ENCODE assay signal across 2 cellular contexts in the genomic region with DNA sequence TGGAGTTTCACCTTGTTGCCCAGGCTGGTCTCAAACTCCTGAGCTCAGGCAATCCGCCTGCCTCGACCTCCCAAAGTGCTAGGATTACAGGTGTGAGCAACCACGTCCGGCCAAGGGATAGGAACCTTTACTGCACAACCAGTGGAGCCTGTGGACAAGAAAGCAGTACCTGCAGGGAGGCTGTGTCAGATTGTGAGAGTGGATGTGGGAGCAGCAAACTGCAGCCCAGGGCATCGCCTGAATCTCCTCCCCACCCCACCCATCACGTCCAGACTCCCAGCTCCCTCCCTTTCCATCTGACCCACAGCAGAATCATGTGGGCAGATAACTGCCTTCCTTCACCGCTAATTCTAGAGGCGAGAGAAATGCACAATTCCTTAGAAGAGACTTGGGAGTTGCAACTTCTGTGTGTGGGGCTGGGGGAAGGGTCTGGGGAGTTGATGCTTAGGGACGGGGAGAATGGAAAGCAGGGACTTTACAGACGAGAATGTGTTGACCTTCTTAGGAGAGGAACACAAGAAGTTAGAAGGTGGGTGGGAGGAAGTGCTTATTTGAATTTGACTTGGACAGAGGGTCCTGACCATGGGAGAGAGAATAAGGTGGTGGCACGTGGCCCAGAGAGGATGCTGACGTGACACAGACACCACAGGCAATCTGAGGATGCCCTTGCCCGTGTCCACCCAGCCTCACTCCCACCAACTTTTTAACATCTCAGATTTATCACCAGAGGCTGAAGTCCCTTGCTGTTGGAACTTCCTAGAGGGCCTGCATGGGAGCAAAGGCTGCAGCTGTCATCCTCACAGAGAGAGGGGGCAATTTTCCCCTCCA.
TF ChIP-seq lines count a peak whose summit lies in the region.

No MANE protein-coding gene starts in this region.

TF ChIP-seq in liver, 16 proteins besides CTCF, POLR2A, EP300 and RAD21 (continued from another document):
- TF ChIP-seq, protein P1, sequence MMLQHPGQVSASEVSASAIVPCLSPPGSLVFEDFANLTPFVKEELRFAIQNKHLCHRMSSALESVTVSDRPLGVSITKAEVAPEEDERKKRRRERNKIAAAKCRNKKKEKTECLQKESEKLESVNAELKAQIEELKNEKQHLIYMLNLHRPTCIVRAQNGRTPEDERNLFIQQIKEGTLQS (IDR thresholded peaks at IDR 0.05), result no peak
- TF ChIP-seq YY1 (IDR thresholded peaks at IDR 0.05) (no peak), TAF1 (conservative IDR thresholded peaks at IDR 0.05) (no peak), EGR1 (IDR thresholded peaks at IDR 0.05; ENCODE audit: low read depth in 2 of 2) (no peak), HNF4A (conservative IDR thresholded peaks at IDR 0.05) (no peak), FOXA1 (IDR thresholded peaks at IDR 0.05) (no peak), GABPA (IDR thresholded peaks at IDR 0.05 in 1 of 2, conservative IDR thresholded peaks at IDR 0.05 in 1 of 2) (no peak), JUND (IDR thresholded peaks at IDR 0.05) (no peak), FOXA2 (IDR thresholded peaks at IDR 0.05) (no peak), SP1 (IDR thresholded peaks at IDR 0.05) (no peak), NR2F2 (IDR thresholded peaks at IDR 0.05) (no peak)
- TF ChIP-seq, protein P2, sequence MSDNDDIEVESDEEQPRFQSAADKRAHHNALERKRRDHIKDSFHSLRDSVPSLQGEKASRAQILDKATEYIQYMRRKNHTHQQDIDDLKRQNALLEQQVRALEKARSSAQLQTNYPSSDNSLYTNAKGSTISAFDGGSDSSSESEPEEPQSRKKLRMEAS (IDR thresholded peaks at IDR 0.05), result no peak
- TF ChIP-seq, protein P3, sequence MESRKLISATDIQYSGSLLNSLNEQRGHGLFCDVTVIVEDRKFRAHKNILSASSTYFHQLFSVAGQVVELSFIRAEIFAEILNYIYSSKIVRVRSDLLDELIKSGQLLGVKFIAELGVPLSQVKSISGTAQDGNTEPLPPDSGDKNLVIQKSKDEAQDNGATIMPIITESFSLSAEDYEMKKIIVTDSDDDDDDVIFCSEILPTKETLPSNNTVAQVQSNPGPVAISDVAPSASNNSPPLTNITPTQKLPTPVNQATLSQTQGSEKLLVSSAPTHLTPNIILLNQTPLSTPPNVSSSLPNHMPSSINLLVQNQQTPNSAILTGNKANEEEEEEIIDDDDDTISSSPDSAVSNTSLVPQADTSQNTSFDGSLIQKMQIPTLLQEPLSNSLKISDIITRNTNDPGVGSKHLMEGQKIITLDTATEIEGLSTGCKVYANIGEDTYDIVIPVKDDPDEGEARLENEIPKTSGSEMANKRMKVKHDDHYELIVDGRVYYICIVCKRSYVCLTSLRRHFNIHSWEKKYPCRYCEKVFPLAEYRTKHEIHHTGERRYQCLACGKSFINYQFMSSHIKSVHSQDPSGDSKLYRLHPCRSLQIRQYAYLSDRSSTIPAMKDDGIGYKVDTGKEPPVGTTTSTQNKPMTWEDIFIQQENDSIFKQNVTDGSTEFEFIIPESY (IDR thresholded peaks at IDR 0.05), result no peak
- TF ChIP-seq, protein P4, sequence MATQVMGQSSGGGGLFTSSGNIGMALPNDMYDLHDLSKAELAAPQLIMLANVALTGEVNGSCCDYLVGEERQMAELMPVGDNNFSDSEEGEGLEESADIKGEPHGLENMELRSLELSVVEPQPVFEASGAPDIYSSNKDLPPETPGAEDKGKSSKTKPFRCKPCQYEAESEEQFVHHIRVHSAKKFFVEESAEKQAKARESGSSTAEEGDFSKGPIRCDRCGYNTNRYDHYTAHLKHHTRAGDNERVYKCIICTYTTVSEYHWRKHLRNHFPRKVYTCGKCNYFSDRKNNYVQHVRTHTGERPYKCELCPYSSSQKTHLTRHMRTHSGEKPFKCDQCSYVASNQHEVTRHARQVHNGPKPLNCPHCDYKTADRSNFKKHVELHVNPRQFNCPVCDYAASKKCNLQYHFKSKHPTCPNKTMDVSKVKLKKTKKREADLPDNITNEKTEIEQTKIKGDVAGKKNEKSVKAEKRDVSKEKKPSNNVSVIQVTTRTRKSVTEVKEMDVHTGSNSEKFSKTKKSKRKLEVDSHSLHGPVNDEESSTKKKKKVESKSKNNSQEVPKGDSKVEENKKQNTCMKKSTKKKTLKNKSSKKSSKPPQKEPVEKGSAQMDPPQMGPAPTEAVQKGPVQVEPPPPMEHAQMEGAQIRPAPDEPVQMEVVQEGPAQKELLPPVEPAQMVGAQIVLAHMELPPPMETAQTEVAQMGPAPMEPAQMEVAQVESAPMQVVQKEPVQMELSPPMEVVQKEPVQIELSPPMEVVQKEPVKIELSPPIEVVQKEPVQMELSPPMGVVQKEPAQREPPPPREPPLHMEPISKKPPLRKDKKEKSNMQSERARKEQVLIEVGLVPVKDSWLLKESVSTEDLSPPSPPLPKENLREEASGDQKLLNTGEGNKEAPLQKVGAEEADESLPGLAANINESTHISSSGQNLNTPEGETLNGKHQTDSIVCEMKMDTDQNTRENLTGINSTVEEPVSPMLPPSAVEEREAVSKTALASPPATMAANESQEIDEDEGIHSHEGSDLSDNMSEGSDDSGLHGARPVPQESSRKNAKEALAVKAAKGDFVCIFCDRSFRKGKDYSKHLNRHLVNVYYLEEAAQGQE (IDR thresholded peaks at IDR 0.05), result no peak

TF ChIP-seq in HepG2, 621 proteins besides CTCF, POLR2A, EP300 and RAD21 (continued from another document):
- TF ChIP-seq, protein P5, sequence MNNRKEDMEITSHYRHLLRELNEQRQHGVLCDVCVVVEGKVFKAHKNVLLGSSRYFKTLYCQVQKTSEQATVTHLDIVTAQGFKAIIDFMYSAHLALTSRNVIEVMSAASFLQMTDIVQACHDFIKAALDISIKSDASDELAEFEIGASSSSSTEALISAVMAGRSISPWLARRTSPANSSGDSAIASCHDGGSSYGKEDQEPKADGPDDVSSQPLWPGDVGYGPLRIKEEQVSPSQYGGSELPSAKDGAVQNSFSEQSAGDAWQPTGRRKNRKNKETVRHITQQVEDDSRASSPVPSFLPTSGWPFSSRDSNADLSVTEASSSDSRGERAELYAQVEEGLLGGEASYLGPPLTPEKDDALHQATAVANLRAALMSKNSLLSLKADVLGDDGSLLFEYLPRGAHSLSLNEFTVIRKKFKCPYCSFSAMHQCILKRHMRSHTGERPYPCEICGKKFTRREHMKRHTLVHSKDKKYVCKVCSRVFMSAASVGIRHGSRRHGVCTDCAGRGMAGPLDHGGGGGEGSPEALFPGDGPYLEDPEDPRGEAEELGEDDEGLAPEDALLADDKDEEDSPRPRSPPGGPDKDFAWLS (CRISPR knock-in tag; IDR thresholded peaks at IDR 0.05; ENCODE audit: borderline replicate concordance), result no peak
- TF ChIP-seq THYN1 (CRISPR knock-in tag; IDR thresholded peaks at IDR 0.05; ENCODE audit: borderline replicate concordance, low read depth) (no peak), ZNF652 (CRISPR knock-in tag; IDR thresholded peaks at IDR 0.05; ENCODE audit: borderline replicate concordance, low read depth) (no peak), ZNF670 (CRISPR knock-in tag; IDR thresholded peaks at IDR 0.05; ENCODE audit: borderline replicate concordance) (no peak), MIER3 (CRISPR knock-in tag; IDR thresholded peaks at IDR 0.05; ENCODE audit: borderline replicate concordance) (no peak), NRL (CRISPR knock-in tag; IDR thresholded peaks at IDR 0.05; ENCODE audit: borderline replicate concordance) (no peak), ZNF230 (CRISPR knock-in tag; IDR thresholded peaks at IDR 0.05) (no peak), ZNF589 (CRISPR knock-in tag; conservative IDR thresholded peaks at IDR 0.05) (no peak), GPN1 (CRISPR knock-in tag; IDR thresholded peaks at IDR 0.05; ENCODE audit: borderline replicate concordance) (no peak), ZNF10 (CRISPR knock-in tag; IDR thresholded peaks at IDR 0.05; ENCODE audit: borderline replicate concordance, low read depth) (no peak), BHLHE40 (IDR thresholded peaks at IDR 0.05; ENCODE audit: low read length) (no peak), PCBP1 (IDR thresholded peaks at IDR 0.05; ENCODE audit: borderline replicate concordance, low read depth, low read length) (no peak)
- TF ChIP-seq, protein P6, sequence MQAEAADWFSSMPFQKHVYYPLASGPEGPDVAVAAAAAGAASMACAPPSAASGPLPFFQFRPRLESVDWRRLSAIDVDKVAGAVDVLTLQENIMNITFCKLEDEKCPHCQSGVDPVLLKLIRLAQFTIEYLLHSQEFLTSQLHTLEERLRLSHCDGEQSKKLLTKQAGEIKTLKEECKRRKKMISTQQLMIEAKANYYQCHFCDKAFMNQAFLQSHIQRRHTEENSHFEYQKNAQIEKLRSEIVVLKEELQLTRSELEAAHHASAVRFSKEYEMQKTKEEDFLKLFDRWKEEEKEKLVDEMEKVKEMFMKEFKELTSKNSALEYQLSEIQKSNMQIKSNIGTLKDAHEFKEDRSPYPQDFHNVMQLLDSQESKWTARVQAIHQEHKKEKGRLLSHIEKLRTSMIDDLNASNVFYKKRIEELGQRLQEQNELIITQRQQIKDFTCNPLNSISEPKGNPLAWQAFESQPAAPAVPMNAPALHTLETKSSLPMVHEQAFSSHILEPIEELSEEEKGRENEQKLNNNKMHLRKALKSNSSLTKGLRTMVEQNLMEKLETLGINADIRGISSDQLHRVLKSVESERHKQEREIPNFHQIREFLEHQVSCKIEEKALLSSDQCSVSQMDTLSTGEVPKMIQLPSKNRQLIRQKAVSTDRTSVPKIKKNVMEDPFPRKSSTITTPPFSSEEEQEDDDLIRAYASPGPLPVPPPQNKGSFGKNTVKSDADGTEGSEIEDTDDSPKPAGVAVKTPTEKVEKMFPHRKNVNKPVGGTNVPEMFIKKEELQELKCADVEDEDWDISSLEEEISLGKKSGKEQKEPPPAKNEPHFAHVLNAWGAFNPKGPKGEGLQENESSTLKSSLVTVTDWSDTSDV (CRISPR knock-in tag; IDR thresholded peaks at IDR 0.05), result no peak
- TF ChIP-seq, protein P7, sequence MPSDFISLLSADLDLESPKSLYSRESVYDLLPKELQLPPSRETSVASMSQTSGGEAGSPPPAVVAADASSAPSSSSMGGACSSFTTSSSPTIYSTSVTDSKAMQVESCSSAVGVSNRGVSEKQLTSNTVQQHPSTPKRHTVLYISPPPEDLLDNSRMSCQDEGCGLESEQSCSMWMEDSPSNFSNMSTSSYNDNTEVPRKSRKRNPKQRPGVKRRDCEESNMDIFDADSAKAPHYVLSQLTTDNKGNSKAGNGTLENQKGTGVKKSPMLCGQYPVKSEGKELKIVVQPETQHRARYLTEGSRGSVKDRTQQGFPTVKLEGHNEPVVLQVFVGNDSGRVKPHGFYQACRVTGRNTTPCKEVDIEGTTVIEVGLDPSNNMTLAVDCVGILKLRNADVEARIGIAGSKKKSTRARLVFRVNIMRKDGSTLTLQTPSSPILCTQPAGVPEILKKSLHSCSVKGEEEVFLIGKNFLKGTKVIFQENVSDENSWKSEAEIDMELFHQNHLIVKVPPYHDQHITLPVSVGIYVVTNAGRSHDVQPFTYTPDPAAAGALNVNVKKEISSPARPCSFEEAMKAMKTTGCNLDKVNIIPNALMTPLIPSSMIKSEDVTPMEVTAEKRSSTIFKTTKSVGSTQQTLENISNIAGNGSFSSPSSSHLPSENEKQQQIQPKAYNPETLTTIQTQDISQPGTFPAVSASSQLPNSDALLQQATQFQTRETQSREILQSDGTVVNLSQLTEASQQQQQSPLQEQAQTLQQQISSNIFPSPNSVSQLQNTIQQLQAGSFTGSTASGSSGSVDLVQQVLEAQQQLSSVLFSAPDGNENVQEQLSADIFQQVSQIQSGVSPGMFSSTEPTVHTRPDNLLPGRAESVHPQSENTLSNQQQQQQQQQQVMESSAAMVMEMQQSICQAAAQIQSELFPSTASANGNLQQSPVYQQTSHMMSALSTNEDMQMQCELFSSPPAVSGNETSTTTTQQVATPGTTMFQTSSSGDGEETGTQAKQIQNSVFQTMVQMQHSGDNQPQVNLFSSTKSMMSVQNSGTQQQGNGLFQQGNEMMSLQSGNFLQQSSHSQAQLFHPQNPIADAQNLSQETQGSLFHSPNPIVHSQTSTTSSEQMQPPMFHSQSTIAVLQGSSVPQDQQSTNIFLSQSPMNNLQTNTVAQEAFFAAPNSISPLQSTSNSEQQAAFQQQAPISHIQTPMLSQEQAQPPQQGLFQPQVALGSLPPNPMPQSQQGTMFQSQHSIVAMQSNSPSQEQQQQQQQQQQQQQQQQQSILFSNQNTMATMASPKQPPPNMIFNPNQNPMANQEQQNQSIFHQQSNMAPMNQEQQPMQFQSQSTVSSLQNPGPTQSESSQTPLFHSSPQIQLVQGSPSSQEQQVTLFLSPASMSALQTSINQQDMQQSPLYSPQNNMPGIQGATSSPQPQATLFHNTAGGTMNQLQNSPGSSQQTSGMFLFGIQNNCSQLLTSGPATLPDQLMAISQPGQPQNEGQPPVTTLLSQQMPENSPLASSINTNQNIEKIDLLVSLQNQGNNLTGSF (CRISPR knock-in tag; IDR thresholded peaks at IDR 0.05), result no peak
- TF ChIP-seq, protein P8, sequence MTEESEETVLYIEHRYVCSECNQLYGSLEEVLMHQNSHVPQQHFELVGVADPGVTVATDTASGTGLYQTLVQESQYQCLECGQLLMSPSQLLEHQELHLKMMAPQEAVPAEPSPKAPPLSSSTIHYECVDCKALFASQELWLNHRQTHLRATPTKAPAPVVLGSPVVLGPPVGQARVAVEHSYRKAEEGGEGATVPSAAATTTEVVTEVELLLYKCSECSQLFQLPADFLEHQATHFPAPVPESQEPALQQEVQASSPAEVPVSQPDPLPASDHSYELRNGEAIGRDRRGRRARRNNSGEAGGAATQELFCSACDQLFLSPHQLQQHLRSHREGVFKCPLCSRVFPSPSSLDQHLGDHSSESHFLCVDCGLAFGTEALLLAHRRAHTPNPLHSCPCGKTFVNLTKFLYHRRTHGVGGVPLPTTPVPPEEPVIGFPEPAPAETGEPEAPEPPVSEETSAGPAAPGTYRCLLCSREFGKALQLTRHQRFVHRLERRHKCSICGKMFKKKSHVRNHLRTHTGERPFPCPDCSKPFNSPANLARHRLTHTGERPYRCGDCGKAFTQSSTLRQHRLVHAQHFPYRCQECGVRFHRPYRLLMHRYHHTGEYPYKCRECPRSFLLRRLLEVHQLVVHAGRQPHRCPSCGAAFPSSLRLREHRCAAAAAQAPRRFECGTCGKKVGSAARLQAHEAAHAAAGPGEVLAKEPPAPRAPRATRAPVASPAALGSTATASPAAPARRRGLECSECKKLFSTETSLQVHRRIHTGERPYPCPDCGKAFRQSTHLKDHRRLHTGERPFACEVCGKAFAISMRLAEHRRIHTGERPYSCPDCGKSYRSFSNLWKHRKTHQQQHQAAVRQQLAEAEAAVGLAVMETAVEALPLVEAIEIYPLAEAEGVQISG (CRISPR knock-in tag; IDR thresholded peaks at IDR 0.05), result no peak
